37 cellular contexts compared by ENCODE assay signal in genomic region chr10:100115011-100115770, GRCh38. TPM values are rescaled to one million over a fixed set of nuclear protein-coding genes. Genes with fewer than 3 reads are reported as not detected.
DNase-seq lines count a peak whose midpoint lies in the region; ATAC-seq and TF ChIP-seq lines count a peak whose summit lies in the region.
"Had no signal": no experiment of that assay in that cellular context is flagged by ENCODE, and none has a peak within 500 bp of the region (broad histone marks: within the 10 kb centered on the region; RNA-seq: fewer than 3 reads in every experiment).

No MANE protein-coding gene starts in this region.

- intact Hi-C loops in left ventricle myocardium inferior (cut with micrococcal nuclease) = no loop called here
- intact Hi-C loops in Right ventricle myocardium inferior (cut with DNase I) = no loop called here
- intact Hi-C loops in activated CD8-positive, alpha-beta T cell treated with anti-CD3 and anti-CD28 coated beads for 36 hours (cut with micrococcal nuclease) = no loop called here

- no peak overlapping the region for H3K4me3 Mint-ChIP-seq in activated CD8-positive, alpha-beta T cell treated with anti-CD3 and anti-CD28 coated beads for 36 hours
- H3K4me3 Mint-ChIP-seq: CD4-positive, CD25-positive, alpha-beta regulatory T cell; naive thymus-derived CD4-positive, alpha-beta T cell had no signal

- H3K36me3 ChIP-seq in left ventricle myocardium inferior = no peaks in the 10 kb centered on the region

- H3K36me3 Mint-ChIP-seq in activated CD8-positive, alpha-beta T cell treated with anti-CD3 and anti-CD28 coated beads for 36 hours (ENCODE audit: low read depth) = no peaks in the 10 kb centered on the region

- no peak for TF ChIP-seq CTCF in left ventricle myocardium inferior (IDR thresholded peaks at IDR 0.05; ENCODE audit: borderline replicate concordance)
- no peak for TF ChIP-seq CTCF in activated CD8-positive, alpha-beta T cell treated with anti-CD3 and anti-CD28 coated beads for 36 hours (IDR thresholded peaks at IDR 0.05)

- CTCF ChIA-PET in activated CD8-positive, alpha-beta T cell treated with anti-CD3 and anti-CD28 coated beads for 36 hours (lab: Charles Lee) = interaction anchor here (1.3 kb wide), 1 partner anchor 270 kb away, joined by 4 read pairs; no protein-coding TSS in a partner anchor

- DNase-seq in left ventricle myocardium inferior (no peak), Right ventricle myocardium inferior (ENCODE audit: missing footprints) (no peak), dermis blood vessel endothelial cell (peak; percentile 2), myocyte (ENCODE audit: low read depth) (peak; percentile 28), NCI-H1436 (lab: John Stamatoyannopoulos, UW) (no peak)
- DNase-seq in activated CD8-positive, alpha-beta T cell treated with anti-CD3 and anti-CD28 coated beads for 36 hours = no peak
- DNase-seq: activated CD4-positive, alpha-beta T cell treated with anti-CD3 and anti-CD28 coated beads, Interleukin-2, amount 50 U/mL, for 4 hours; activated CD4-positive, CD25-positive, alpha-beta regulatory T cell; activated naive CD4-positive, alpha-beta T cell treated with Interleukin-2 at 50 U/mL for 16 hours; AML-193; body of pancreas; Calu3; CD4-positive, CD25-positive, alpha-beta regulatory T cell; DMS79 treated with DMSO at 0.1 percent for 48 hours; hippocampal formation; islet precursor cell; Karpas-422; midbrain; naive thymus-derived CD4-positive, alpha-beta T cell; NCI-H1417; NCI-H2107; NCI-H345; NCI-H69; nucleus accumbens; PC-3; SK-N-SH; small intestine; stimulated activated naive CD4-positive, alpha-beta T cell had no signal

- H3K4me1 ChIP-seq in left ventricle myocardium inferior = peaks cover 3% of the 10 kb centered on the region
- H3K4me1 ChIP-seq: body of pancreas had no signal

- peaks cover 14% of the 10 kb centered on the region for H3K27me3 Mint-ChIP-seq in activated CD8-positive, alpha-beta T cell treated with anti-CD3 and anti-CD28 coated beads for 36 hours

- no peaks in the 10 kb centered on the region for H3K9me3 Mint-ChIP-seq in activated CD8-positive, alpha-beta T cell treated with anti-CD3 and anti-CD28 coated beads for 36 hours

- POLR2A ChIA-PET in activated CD8-positive, alpha-beta T cell treated with anti-CD3 and anti-CD28 coated beads for 36 hours (lab: Charles Lee) = no interaction called here

- peaks cover 62% of the 10 kb centered on the region for H3K27me3 ChIP-seq in left ventricle myocardium inferior (ENCODE audit: low read depth)
- H3K27me3 ChIP-seq: body of pancreas had no signal

- ATAC-seq in Right ventricle myocardium inferior (no peak), GM21723 (IDR thresholded peaks at IDR 0.05; ENCODE audit: unreplicated experiment) (no peak), HG02884 (IDR thresholded peaks at IDR 0.05; ENCODE audit: unreplicated experiment) (no peak)
- ATAC-seq in activated CD8-positive, alpha-beta T cell treated with anti-CD3 and anti-CD28 coated beads for 36 hours = no peak
- ATAC-seq: body of pancreas; HepG2; naive thymus-derived CD4-positive, alpha-beta T cell; PC-3 had no signal

- no peaks in the 10 kb centered on the region for H3K4me1 Mint-ChIP-seq in activated CD8-positive, alpha-beta T cell treated with anti-CD3 and anti-CD28 coated beads for 36 hours (ENCODE audit: low read depth)

- H3K4me3 ChIP-seq in left ventricle myocardium inferior = peak overlapping the region; percentile 43
- H3K4me3 ChIP-seq: body of pancreas had no signal

- H3K27ac ChIP-seq in left ventricle myocardium inferior (replicated peaks) = no peak overlapping the region
- H3K27ac ChIP-seq: body of pancreas had no signal

- H3K27ac Mint-ChIP-seq in activated CD8-positive, alpha-beta T cell treated with anti-CD3 and anti-CD28 coated beads for 36 hours = no peak overlapping the region
- H3K27ac Mint-ChIP-seq: CD4-positive, CD25-positive, alpha-beta regulatory T cell; naive thymus-derived CD4-positive, alpha-beta T cell; progenitor cell of endocrine pancreas had no signal

- no peaks in the 10 kb centered on the region for H3K9me3 ChIP-seq in left ventricle myocardium inferior (replicated peaks)
- H3K9me3 ChIP-seq: body of pancreas, SK-N-SH had no signal

RNA-seq across cellular contexts. Expression of gene CPN1, which starts 33.5 kb away (rescaled TPM):
- total RNA-seq in left ventricle myocardium inferior (not detected), Right ventricle myocardium inferior (not detected), dermis blood vessel endothelial cell (not detected in 2 replicates), myocyte (not detected in 2 replicates)
- polyA plus RNA-seq in myocyte (2012) = not detected
- total RNA-seq in activated CD8-positive, alpha-beta T cell treated with anti-CD3 and anti-CD28 coated beads for 36 hours = not detected
- total RNA-seq: body of pancreas; Calu3; CD4-positive, CD25-positive, alpha-beta regulatory T cell; chondrocyte; endothelial cell of umbilical vein; lower leg skin; naive thymus-derived CD4-positive, alpha-beta T cell; PC-3; T-helper 1 cell treated with Interleukin-12 subunit alpha and Interleukin-12 subunit beta and Interleukin-4 antibody, amounts not matched to agents 30 ng/mL and 1 ng/mL, for 36 hours; ureter had no signal
- polyA plus RNA-seq: CD4-positive, CD25-positive, alpha-beta regulatory T cell; endothelial cell of umbilical vein; naive thymus-derived CD4-positive, alpha-beta T cell; SK-N-SH; small intestine had no signal

Comparison
In these comparisons a context has a peak if more than half of its experiments do, and no peak if none do; other contexts are left out.
1. DNase-seq: peak in dermis blood vessel endothelial cell (single experiment) and myocyte (single experiment); none in left ventricle myocardium inferior (single experiment), Right ventricle myocardium inferior (single experiment), NCI-H1436 (single experiment) and activated CD8-positive, alpha-beta T cell treated with anti-CD3 and anti-CD28 coated beads for 36 hours (single experiment).